Comparison of ENCODE assay signal across 9 cellular contexts in genomic region chr11:88421530-88421929, GRCh38.
DNase-seq lines count a peak whose midpoint lies in the region; ATAC-seq and TF ChIP-seq lines count a peak whose summit lies in the region.
"Had no signal": no experiment of that assay in that cellular context is flagged by ENCODE, and none has a peak within 500 bp of the region (broad histone marks: within the 10 kb centered on the region; RNA-seq: fewer than 3 reads in every experiment).

No MANE protein-coding gene starts in this region.

- H3K27me3 Mint-ChIP-seq in T-helper 17 cell = no peaks in the 10 kb centered on the region

- no peak for TF ChIP-seq CTCF in fibroblast of the aortic adventitia (IDR thresholded peaks at IDR 0.05; ENCODE audit: insufficient read depth, low read length)

- H3K4me3 Mint-ChIP-seq in T-helper 17 cell = no peak overlapping the region

- no peak overlapping the region for H3K4me3 ChIP-seq in fibroblast of the aortic adventitia (ENCODE audit: low read depth, low read length)
- H3K4me3 ChIP-seq: A549 had no signal

- peak overlapping the region; percentile 94 for H3K27ac Mint-ChIP-seq in T-helper 17 cell

- peaks cover 29% of the 10 kb centered on the region for H3K4me1 Mint-ChIP-seq in T-helper 17 cell

- ATAC-seq in HG02884 (IDR thresholded peaks at IDR 0.05; ENCODE audit: unreplicated experiment) (peak; percentile 92), T-helper 17 cell (no peak)
- ATAC-seq: A549 had no signal

- DNase-seq in NK-92 treated with Interleukin-12 subunit alpha and Interleukin-12 subunit beta, amount 100 ng/mL, for 24 hours (lab: John Stamatoyannopoulos, UW) = peak; percentile 37
- DNase-seq in NK-92 (lab: John Stamatoyannopoulos, UW; ENCODE audit: unreplicated experiment) (no peak), T-helper 17 cell (no peak), fibroblast of the aortic adventitia (ENCODE audit: low read depth) (peak; percentile 21), NCI-H1048 (lab: John Stamatoyannopoulos, UW) (no peak), NCI-H187 treated with DMSO at 0.1 percent for 48 hours (lab: John Stamatoyannopoulos, UW) (no peak)
- peak; percentile 18 to 43 for DNase-seq in stimulated activated CD4-positive, alpha-beta T cell treated with anti-CD3 and anti-CD28 coated beads, Interleukin-15, amount 100 ng/mL, for 48 hours (ENCODE audit: low read depth in 2 of 2)

- no peaks in the 10 kb centered on the region for H3K9me3 ChIP-seq in T-helper 17 cell (ENCODE audit: control insufficient read depth, low read length, poor library complexity, severe bottlenecking)
- H3K9me3 ChIP-seq: A549 had no signal

- no peaks in the 10 kb centered on the region for H3K36me3 Mint-ChIP-seq in T-helper 17 cell (ENCODE audit: low read depth)

Comparison
In these comparisons a context has a peak if more than half of its experiments do, and no peak if none do; other contexts are left out.
1. DNase-seq: peak in NK-92 treated with Interleukin-12 subunit alpha and Interleukin-12 subunit beta, amount 100 ng/mL, for 24 hours (single experiment), fibroblast of the aortic adventitia (single experiment) and stimulated activated CD4-positive, alpha-beta T cell treated with anti-CD3 and anti-CD28 coated beads, Interleukin-15, amount 100 ng/mL, for 48 hours (2 of 2); none in NK-92 (single experiment), T-helper 17 cell (0 of 3), NCI-H1048 (single experiment) and NCI-H187 treated with DMSO at 0.1 percent for 48 hours (single experiment).